1 cellular context compared by ENCODE assay signal in genomic region chr5:143405063-143405746, GRCh38.
TF ChIP-seq lines count a peak whose summit lies in the region.

No MANE protein-coding gene starts in this region.

TF ChIP-seq in WTC11, 78 proteins besides CTCF, POLR2A, EP300 and RAD21 (continued from another document):
- TF ChIP-seq ATF6 (CRISPR knock-in tag; IDR thresholded peaks at IDR 0.05): no peak
